ENCODE assay signal across 8 cellular contexts in genomic region chr20:40741507-40742106, GRCh38. TPM values are rescaled to one million over a fixed set of nuclear protein-coding genes. Genes with fewer than 3 reads are reported as not detected.
DNase-seq lines count a peak whose midpoint lies in the region; ATAC-seq and TF ChIP-seq lines count a peak whose summit lies in the region.

No MANE protein-coding gene starts in this region.

- H3K27ac ChIP-seq in Peyer's patch (no peak overlapping the region), brain microvascular endothelial cell (no peak overlapping the region), stomach (no peak overlapping the region)

- H3K9me3 ChIP-seq in Peyer's patch (no peaks in the 10 kb centered on the region), stomach (no peaks in the 10 kb centered on the region)

- no peak for TF ChIP-seq EP300 in stomach (IDR thresholded peaks at IDR 0.05)

- intact Hi-C loops in stomach (cut with DNase I; ENCODE audit: low total_unique reads) = loop anchor here (10.0 kb wide), 1 partner anchor 203 kb away; no protein-coding TSS in a partner anchor

- ATAC-seq in left lobe of liver (peak; percentile 93), GM19035 (IDR thresholded peaks at IDR 0.05; ENCODE audit: unreplicated experiment) (no peak)

- H3K4me3 ChIP-seq in Peyer's patch = no peak overlapping the region
- H3K4me3 ChIP-seq in brain microvascular endothelial cell (ENCODE audit: low read depth, low read length) = no peak overlapping the region
- H3K4me3 ChIP-seq in stomach = no peak overlapping the region

- TF ChIP-seq CTCF in Peyer's patch (IDR thresholded peaks at IDR 0.05) = peak in 4 of 6 experiments; percentile 35 to 45 (median 40)
- peak; percentile 79 for TF ChIP-seq CTCF in brain microvascular endothelial cell (IDR thresholded peaks at IDR 0.05; ENCODE audit: low read depth, low read length, missing control alignments)
- peak in 5 of 7 experiments; percentile 18 to 50 (median 42) for TF ChIP-seq CTCF in stomach (IDR thresholded peaks at IDR 0.05)

- in situ Hi-C loops in brain microvascular endothelial cell (cut with HindIII; ENCODE audit: low pct_ligation_motif_present, low sequenced_read_pairs) = no loop called here

- TF ChIP-seq POLR2A in Peyer's patch (IDR thresholded peaks at IDR 0.05) (no peak), stomach (IDR thresholded peaks at IDR 0.05) (no peak)

- WGBS in stomach, 5 donors = 44 to 57% (median 45%) methylated on average over 6 of the region's 6 CpGs

- no peaks in the 10 kb centered on the region for H3K36me3 ChIP-seq in Peyer's patch
- no peaks in the 10 kb centered on the region for H3K36me3 ChIP-seq in brain microvascular endothelial cell (replicated peaks)
- no peaks in the 10 kb centered on the region for H3K36me3 ChIP-seq in stomach

- peak; percentile 46 for DNase-seq in COR-L47 (lab: John Stamatoyannopoulos, UW)
- DNase-seq in HCEC 1CT = peak; percentile 29
- peak in 1 of 3 donors; percentile 69 for DNase-seq in Peyer's patch
- peak; percentile 50 for DNase-seq in brain microvascular endothelial cell
- DNase-seq in left lobe of liver (ENCODE audit: low spot score) = peak; percentile 59
- DNase-seq in stomach = peak; percentile 67
- DNase-seq in effector CD4-positive, alpha-beta T cell = no peak

- H3K4me1 ChIP-seq in Peyer's patch (no peaks in the 10 kb centered on the region), stomach (no peaks in the 10 kb centered on the region)

- H3K27me3 ChIP-seq in Peyer's patch = no peaks in the 10 kb centered on the region
- H3K27me3 ChIP-seq in brain microvascular endothelial cell (replicated peaks) = no peaks in the 10 kb centered on the region
- peaks cover 0 to 14% (median 0%) of the 10 kb centered on the region in 3 donors for H3K27me3 ChIP-seq in stomach

RNA-seq across cellular contexts. Expression of gene MAFB, which starts 52.6 kb away (rescaled TPM):
- total RNA-seq in Peyer's patch = 10 to 100 TPM in 3 of 4 donors, 1 to 10 TPM in 1; 4.6 to 21.5 (median 16.9) TPM
- 35.3 TPM for total RNA-seq in left lobe of liver
- 10 to 100 TPM in 3 of 5 donors, 1 to 10 TPM in 2; 4.5 to 34.4 (median 22.9) TPM for total RNA-seq in stomach
- polyA plus RNA-seq in stomach = 1 to 10 TPM; 7.2 to 8.1 (median 7.8) TPM
